ENCODE assay signal across 11 cellular contexts in the genomic region with DNA sequence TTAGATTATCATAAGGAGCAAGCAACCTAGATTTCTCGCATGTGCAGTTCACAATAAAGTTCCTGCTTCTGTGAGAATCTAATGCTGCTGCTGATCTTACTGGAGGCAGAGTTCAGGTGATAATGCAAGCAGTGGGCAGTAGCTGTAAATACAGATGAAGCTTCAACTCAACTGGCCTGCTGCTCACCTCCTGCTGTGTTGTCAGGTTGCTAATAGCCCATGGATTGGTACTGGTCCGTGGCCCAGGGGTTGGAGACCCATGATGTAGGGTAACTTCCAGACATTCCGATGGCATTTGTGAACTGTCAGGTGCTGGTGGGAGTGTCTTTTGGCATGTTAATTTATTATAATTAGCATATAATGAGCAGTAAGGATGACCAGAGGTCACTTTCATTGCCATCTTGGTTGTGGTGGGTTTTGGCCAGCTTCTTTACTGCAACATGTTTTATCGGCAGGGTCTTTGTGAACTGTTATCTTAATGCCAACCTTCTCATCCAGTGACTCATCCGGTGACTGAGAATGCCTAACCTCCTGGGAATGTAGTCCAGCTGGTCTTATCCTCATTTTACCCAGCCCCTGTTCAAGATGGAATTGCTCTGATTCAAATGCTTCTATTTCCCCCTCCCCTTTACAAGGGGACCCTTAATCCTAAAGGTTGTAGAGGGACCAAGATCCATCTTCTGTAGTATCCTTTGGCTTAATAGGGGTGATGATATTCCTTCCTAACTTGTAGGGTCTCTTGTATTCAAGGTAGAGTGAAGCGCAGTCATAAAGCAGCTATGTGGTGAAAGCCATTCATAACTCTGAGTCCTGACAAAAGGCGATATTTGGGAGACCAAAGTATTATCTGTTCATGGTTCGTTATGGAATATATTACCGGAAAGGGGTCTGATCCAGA.
DNase-seq lines count a peak whose midpoint lies in the region; ATAC-seq and TF ChIP-seq lines count a peak whose summit lies in the region.
"Had no signal": no experiment of that assay in that cellular context is flagged by ENCODE, and none has a peak within 500 bp of the region (broad histone marks: within the 10 kb centered on the region; RNA-seq: fewer than 3 reads in every experiment).

No MANE protein-coding gene starts in this region.

- H3K4me3 ChIP-seq in MG63 (no peak overlapping the region), mesendoderm (ENCODE audit: low read length) (no peak overlapping the region)

- BruUV-seq in Calu3 (replicated peaks; lab: Mats Ljungman, UMichigan), result no TSS peak

- intact Hi-C loops in Calu3 (cut with micrococcal nuclease; ENCODE audit: unreplicated experiment), result no loop called here

- no peak overlapping the region for H3K9ac ChIP-seq in mesendoderm (ENCODE audit: low read length)

- H3K4me1 Mint-ChIP-seq in Calu3 (ENCODE audit: low read depth, unreplicated experiment) (peaks cover 29% of the 10 kb centered on the region), chondrocyte (ENCODE audit: low read depth) (peaks cover 33% of the 10 kb centered on the region)

- no peak overlapping the region for H3K4me2 ChIP-seq in mesendoderm (ENCODE audit: low read length)

- H3K79me2 ChIP-seq in mesendoderm (ENCODE audit: control insufficient read depth, insufficient read depth, low read length), result no peaks in the 10 kb centered on the region

- no peak overlapping the region for H3K23ac ChIP-seq in mesendoderm (ENCODE audit: low read length)

- H3K27me3 ChIP-seq in MG63, result no peaks in the 10 kb centered on the region
- H3K27me3 ChIP-seq in mesendoderm (ENCODE audit: insufficient read depth, low read length, poor library complexity), result no peaks in the 10 kb centered on the region

- H3K9me3 Mint-ChIP-seq in Calu3 (ENCODE audit: low read depth, unreplicated experiment), result no peaks in the 10 kb centered on the region
- peaks cover 11% of the 10 kb centered on the region for H3K9me3 Mint-ChIP-seq in chondrocyte (ENCODE audit: low read depth)
- H3K9me3 Mint-ChIP-seq: CD4-positive, alpha-beta memory T cell had no signal

- no peak overlapping the region for H4K5ac ChIP-seq in mesendoderm (ENCODE audit: low read length)

- H3K56ac ChIP-seq in mesendoderm (ENCODE audit: low read length), result no peak overlapping the region

- no peaks in the 10 kb centered on the region for H3K9me3 ChIP-seq in MG63

- no peaks in the 10 kb centered on the region for H3K4me1 ChIP-seq in mesendoderm (ENCODE audit: control insufficient read depth, low read depth, low read length)

- TF ChIP-seq CTCF in Calu3 (IDR thresholded peaks at IDR 0.05; ENCODE audit: unreplicated experiment) (no peak), chondrocyte (IDR thresholded peaks at IDR 0.05) (no peak)

- H2BK15ac ChIP-seq in mesendoderm (replicated peaks; ENCODE audit: low read depth), result no peak overlapping the region

- CTCF ChIA-PET in Calu3 (lab: Charles Lee), result interaction anchor here (0.9 to 1.3 kb wide), 2 partner anchors 16 to 64 kb away, joined by 3 to 5 read pairs; no protein-coding TSS in a partner anchor

- no peak for ATAC-seq in HG03442 (IDR thresholded peaks at IDR 0.05; ENCODE audit: unreplicated experiment)
- ATAC-seq in HG02870 (IDR thresholded peaks at IDR 0.05; ENCODE audit: unreplicated experiment), result no peak

- H3K36me3 Mint-ChIP-seq in Calu3 (ENCODE audit: insufficient read depth, unreplicated experiment) (no peaks in the 10 kb centered on the region), chondrocyte (ENCODE audit: low read depth) (peaks cover 17% of the 10 kb centered on the region)

- DNase-seq in Calu3 (peak; percentile 51), MG63 (peak; percentile 64), chondrocyte (ENCODE audit: low spot score) (no peak), mesendoderm (peak; percentile 85), NCI-H748 (lab: John Stamatoyannopoulos, UW; ENCODE audit: unreplicated experiment) (no peak)
- no peak for DNase-seq in stimulated activated CD4-positive, alpha-beta T cell treated with anti-CD3 and anti-CD28 coated beads, Interleukin-4, amount 100 ng/mL, for 24 hours
- DNase-seq: activated CD8-positive, alpha-beta memory T cell treated with anti-CD3 and anti-CD28 coated beads, Interleukin-2, amount 50 U/mL, for 48 hours; CD4-positive, alpha-beta memory T cell; NCI-H1105 treated with DMSO at 0.1 percent for 48 hours had no signal

- H3K18ac ChIP-seq in mesendoderm (ENCODE audit: low read length), result no peak overlapping the region

- H2AK5ac ChIP-seq in mesendoderm (ENCODE audit: low read length), result no peak overlapping the region

- H3K4me3 Mint-ChIP-seq in Calu3 (ENCODE audit: low read depth, unreplicated experiment) (peak overlapping the region; percentile 60), chondrocyte (ENCODE audit: unreplicated experiment) (no peak overlapping the region)
- H3K4me3 Mint-ChIP-seq: CD4-positive, alpha-beta memory T cell had no signal

- peaks cover 6% of the 10 kb centered on the region for H3K36me3 ChIP-seq in MG63
- H3K36me3 ChIP-seq in mesendoderm (ENCODE audit: control insufficient read depth, insufficient read depth, low read length), result no peaks in the 10 kb centered on the region

- no CpG with 5 or more reads among the region's 9 CpGs for WGBS in mesendoderm (ENCODE audit: extremely low coverage, insufficient coverage, low lambda C conversion rate)

- no peak overlapping the region for H2BK120ac ChIP-seq in mesendoderm (ENCODE audit: low read depth, low read length)

- no peaks in the 10 kb centered on the region for H3K79me1 ChIP-seq in mesendoderm (ENCODE audit: low read length)

- no peak overlapping the region for H2BK5ac ChIP-seq in mesendoderm (ENCODE audit: low read length)

- H4K8ac ChIP-seq in mesendoderm (ENCODE audit: low read depth, low read length), result no peak overlapping the region

- no peak overlapping the region for H3K4ac ChIP-seq in mesendoderm (ENCODE audit: low read depth, low read length)

- H3K27ac Mint-ChIP-seq in Calu3 (ENCODE audit: unreplicated experiment) (no peak overlapping the region), chondrocyte (ENCODE audit: unreplicated experiment) (peak overlapping the region; percentile 52)

- H3K27ac ChIP-seq in mesendoderm (ENCODE audit: low read depth, low read length), result no peak overlapping the region

- H3K27me3 Mint-ChIP-seq in Calu3 (ENCODE audit: unreplicated experiment) (no peaks in the 10 kb centered on the region), chondrocyte (ENCODE audit: low read depth) (no peaks in the 10 kb centered on the region)
- H3K27me3 Mint-ChIP-seq: CD4-positive, alpha-beta memory T cell had no signal

Comparison
In these comparisons a context has a peak if more than half of its experiments do, and no peak if none do; other contexts are left out.
1. DNase-seq: peak in Calu3 (single experiment), MG63 (single experiment) and mesendoderm (single experiment); none in chondrocyte (single experiment), stimulated activated CD4-positive, alpha-beta T cell treated with anti-CD3 and anti-CD28 coated beads, Interleukin-4, amount 100 ng/mL, for 24 hours (single experiment) and NCI-H748 (single experiment).